ENCODE assay signal across 3 cellular contexts in the genomic region with DNA sequence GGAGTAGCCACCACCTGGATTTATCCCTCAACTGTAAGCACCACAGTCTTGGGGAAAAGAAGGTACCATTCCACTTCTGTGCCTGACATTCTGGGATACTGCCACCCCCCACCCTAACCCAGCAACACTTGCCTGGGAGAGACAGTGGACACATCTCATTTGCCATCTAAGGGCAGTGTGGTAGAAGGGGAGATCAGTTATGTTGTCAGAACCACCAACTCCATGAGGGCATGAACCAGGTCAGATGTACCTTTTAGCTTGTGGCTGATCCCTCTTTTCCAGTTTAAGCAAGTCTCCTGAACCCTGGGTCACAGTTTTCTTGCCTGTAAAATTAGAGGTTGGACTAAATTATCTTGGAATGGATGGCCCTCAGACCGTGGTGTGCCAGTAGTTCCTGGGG.
"Had no signal": no experiment of that assay in that cellular context is flagged by ENCODE, and none has a peak within 500 bp of the region (broad histone marks: within the 10 kb centered on the region; RNA-seq: fewer than 3 reads in every experiment).

No MANE protein-coding gene starts in this region.

- DNase-seq: GDM1, GF-D8 had no signal

- H3K4me3 ChIP-seq: GM12878 had no signal

- ATAC-seq: GM12878 had no signal
